1 cellular context compared by ENCODE assay signal in genomic region chr21:31181089-31181757, GRCh38.
TF ChIP-seq lines count a peak whose summit lies in the region.

No MANE protein-coding gene starts in this region.

TF ChIP-seq in GM23338, 12 proteins besides CTCF, POLR2A, EP300 and RAD21 (continued from another document):
- TF ChIP-seq, protein P1, sequence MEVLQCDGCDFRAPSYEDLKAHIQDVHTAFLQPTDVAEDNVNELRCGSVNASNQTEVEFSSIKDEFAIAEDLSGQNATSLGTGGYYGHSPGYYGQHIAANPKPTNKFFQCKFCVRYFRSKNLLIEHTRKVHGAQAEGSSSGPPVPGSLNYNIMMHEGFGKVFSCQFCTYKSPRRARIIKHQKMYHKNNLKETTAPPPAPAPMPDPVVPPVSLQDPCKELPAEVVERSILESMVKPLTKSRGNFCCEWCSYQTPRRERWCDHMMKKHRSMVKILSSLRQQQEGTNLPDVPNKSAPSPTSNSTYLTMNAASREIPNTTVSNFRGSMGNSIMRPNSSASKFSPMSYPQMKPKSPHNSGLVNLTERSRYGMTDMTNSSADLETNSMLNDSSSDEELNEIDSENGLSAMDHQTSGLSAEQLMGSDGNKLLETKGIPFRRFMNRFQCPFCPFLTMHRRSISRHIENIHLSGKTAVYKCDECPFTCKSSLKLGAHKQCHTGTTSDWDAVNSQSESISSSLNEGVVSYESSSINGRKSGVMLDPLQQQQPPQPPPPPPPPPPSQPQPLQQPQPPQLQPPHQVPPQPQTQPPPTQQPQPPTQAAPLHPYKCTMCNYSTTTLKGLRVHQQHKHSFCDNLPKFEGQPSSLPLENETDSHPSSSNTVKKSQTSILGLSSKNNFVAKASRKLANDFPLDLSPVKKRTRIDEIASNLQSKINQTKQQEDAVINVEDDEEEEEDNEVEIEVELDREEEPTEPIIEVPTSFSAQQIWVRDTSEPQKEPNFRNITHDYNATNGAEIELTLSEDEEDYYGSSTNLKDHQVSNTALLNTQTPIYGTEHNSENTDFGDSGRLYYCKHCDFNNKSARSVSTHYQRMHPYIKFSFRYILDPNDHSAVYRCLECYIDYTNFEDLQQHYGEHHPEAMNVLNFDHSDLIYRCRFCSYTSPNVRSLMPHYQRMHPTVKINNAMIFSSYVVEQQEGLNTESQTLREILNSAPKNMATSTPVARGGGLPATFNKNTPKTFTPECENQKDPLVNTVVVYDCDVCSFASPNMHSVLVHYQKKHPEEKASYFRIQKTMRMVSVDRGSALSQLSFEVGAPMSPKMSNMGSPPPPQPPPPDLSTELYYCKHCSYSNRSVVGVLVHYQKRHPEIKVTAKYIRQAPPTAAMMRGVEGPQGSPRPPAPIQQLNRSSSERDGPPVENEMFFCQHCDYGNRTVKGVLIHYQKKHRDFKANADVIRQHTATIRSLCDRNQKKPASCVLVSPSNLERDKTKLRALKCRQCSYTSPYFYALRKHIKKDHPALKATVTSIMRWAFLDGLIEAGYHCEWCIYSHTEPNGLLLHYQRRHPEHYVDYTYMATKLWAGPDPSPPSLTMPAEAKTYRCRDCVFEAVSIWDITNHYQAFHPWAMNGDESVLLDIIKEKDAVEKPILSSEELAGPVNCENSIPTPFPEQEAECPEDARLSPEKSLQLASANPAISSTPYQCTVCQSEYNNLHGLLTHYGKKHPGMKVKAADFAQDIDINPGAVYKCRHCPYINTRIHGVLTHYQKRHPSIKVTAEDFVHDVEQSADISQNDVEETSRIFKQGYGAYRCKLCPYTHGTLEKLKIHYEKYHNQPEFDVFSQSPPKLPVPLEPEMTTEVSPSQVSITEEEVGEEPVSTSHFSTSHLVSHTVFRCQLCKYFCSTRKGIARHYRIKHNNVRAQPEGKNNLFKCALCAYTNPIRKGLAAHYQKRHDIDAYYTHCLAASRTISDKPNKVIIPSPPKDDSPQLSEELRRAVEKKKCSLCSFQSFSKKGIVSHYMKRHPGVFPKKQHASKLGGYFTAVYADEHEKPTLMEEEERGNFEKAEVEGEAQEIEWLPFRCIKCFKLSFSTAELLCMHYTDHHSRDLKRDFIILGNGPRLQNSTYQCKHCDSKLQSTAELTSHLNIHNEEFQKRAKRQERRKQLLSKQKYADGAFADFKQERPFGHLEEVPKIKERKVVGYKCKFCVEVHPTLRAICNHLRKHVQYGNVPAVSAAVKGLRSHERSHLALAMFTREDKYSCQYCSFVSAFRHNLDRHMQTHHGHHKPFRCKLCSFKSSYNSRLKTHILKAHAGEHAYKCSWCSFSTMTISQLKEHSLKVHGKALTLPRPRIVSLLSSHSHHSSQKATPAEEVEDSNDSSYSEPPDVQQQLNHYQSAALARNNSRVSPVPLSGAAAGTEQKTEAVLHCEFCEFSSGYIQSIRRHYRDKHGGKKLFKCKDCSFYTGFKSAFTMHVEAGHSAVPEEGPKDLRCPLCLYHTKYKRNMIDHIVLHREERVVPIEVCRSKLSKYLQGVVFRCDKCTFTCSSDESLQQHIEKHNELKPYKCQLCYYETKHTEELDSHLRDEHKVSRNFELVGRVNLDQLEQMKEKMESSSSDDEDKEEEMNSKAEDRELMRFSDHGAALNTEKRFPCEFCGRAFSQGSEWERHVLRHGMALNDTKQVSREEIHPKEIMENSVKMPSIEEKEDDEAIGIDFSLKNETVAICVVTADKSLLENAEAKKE (CRISPR knock-in tag; IDR thresholded peaks at IDR 0.05) = no peak
- TF ChIP-seq EZH2phosphoT487 (IDR thresholded peaks at IDR 0.05; ENCODE audit: unreplicated experiment) (no peak), POLR2AphosphoS5 (IDR thresholded peaks at IDR 0.05; ENCODE audit: low read depth) (no peak), ZNF114 (CRISPR knock-in tag; IDR thresholded peaks at IDR 0.05) (no peak), NANOG (IDR thresholded peaks at IDR 0.05; ENCODE audit: borderline replicate concordance) (no peak), REST (IDR thresholded peaks at IDR 0.05; ENCODE audit: unreplicated experiment) (no peak)
